ENCODE assay signal across 28 cellular contexts in genomic region chr5:152883061-152883460, GRCh38.
DNase-seq lines count a peak whose midpoint lies in the region; ATAC-seq and TF ChIP-seq lines count a peak whose summit lies in the region.
"Had no signal": no experiment of that assay in that cellular context is flagged by ENCODE, and none has a peak within 500 bp of the region (broad histone marks: within the 10 kb centered on the region; RNA-seq: fewer than 3 reads in every experiment).

No MANE protein-coding gene starts in this region.

- H3K36me3 ChIP-seq in WERI-Rb-1: no peaks in the 10 kb centered on the region
- H3K36me3 ChIP-seq in hepatocyte (replicated peaks; ENCODE audit: insufficient read depth, low read depth): no peaks in the 10 kb centered on the region
- H3K36me3 ChIP-seq: adrenal gland, brain microvascular endothelial cell, neutrophil, prostate gland had no signal

- H3K27ac ChIP-seq in WERI-Rb-1 (no peak overlapping the region), hepatocyte (no peak overlapping the region)
- H3K27ac ChIP-seq: 22Rv1, adrenal gland, brain microvascular endothelial cell, epithelial cell of prostate, GM23248, neutrophil, prostate gland, skin epidermis, VCaP had no signal

- no peaks in the 10 kb centered on the region for H3K4me1 ChIP-seq in hepatocyte (ENCODE audit: insufficient read depth)
- H3K4me1 ChIP-seq: adrenal gland, prostate gland had no signal

- H3K27me3 ChIP-seq in WERI-Rb-1 (ENCODE audit: insufficient read depth, low read depth, severe bottlenecking) (no peaks in the 10 kb centered on the region), hepatocyte (no peaks in the 10 kb centered on the region)
- H3K27me3 ChIP-seq: adrenal gland, brain microvascular endothelial cell, neutrophil had no signal

- 46% methylated on average over 2 of the region's 2 CpGs for WGBS in hepatocyte (ENCODE audit: low lambda C conversion rate, missing lambda C conversion rate)

- no peak for TF ChIP-seq CTCF in WERI-Rb-1 (IDR thresholded peaks at IDR 0.05; ENCODE audit: low read depth, low read length)
- TF ChIP-seq CTCF in hepatocyte (IDR thresholded peaks at IDR 0.05; ENCODE audit: poor library complexity): no peak

- no peaks in the 10 kb centered on the region for H3K79me2 ChIP-seq in hepatocyte

- H3K4me2 ChIP-seq in hepatocyte: no peak overlapping the region

- no peak overlapping the region for H2AFZ ChIP-seq in hepatocyte
- H2AFZ ChIP-seq: GM23248 had no signal

- H3K9me2 ChIP-seq in hepatocyte (replicated peaks; ENCODE audit: insufficient read depth): no peaks in the 10 kb centered on the region

- H4K20me1 ChIP-seq in hepatocyte (ENCODE audit: insufficient read depth, poor library complexity, severe bottlenecking): no peaks in the 10 kb centered on the region

- peak; percentile 0 for DNase-seq in DMS 273 (lab: John Stamatoyannopoulos, UW; ENCODE audit: unreplicated experiment)
- DNase-seq in DMS 273 treated with DMSO at 0.1 percent for 48 hours (lab: John Stamatoyannopoulos, UW): no peak
- DNase-seq in DMS79 (lab: John Stamatoyannopoulos, UW): peak; percentile 21
- peak; percentile 11 for DNase-seq in NCI-H2171 (lab: John Stamatoyannopoulos, UW)
- DNase-seq in WERI-Rb-1: peak; percentile 17
- no peak for DNase-seq in hepatocyte (ENCODE audit: low spot score)
- DNase-seq in DMS53 (lab: John Stamatoyannopoulos, UW): no peak
- DNase-seq: activated CD4-positive, alpha-beta T cell treated with anti-CD3 and anti-CD28 coated beads, Interleukin-2, amount 10 ng/mL, durations not matched to agents 24 days and 14 days; activated naive CD4-positive, alpha-beta T cell; activated T-cell treated with anti-CD3 and anti-CD28 coated beads, Interleukin-2, amount 50 U/mL, for 4 hours; adrenal gland; AML-193; brain microvascular endothelial cell; DND-41; GM23248; head of caudate nucleus; HFFc6; mesenchymal stem cell; NCI-H1092; T-helper 2 cell; trophoblast cell had no signal

- no peak for ATAC-seq in SK-N-SH treated with all-trans-retinoic acid at 6 μM for 48 hours
- ATAC-seq: activated T-cell treated with anti-CD3 and anti-CD28 coated beads, Interleukin-2, amount 50 U/mL, for 4 hours had no signal

- H3K9me3 ChIP-seq in WERI-Rb-1 (ENCODE audit: severe bottlenecking): no peaks in the 10 kb centered on the region
- H3K9me3 ChIP-seq in hepatocyte (ENCODE audit: low read depth): no peaks in the 10 kb centered on the region
- H3K9me3 ChIP-seq: adrenal gland, neutrophil, prostate gland had no signal

- H3K4me3 ChIP-seq in WERI-Rb-1 (ENCODE audit: low read depth, low read length) (no peak overlapping the region), hepatocyte (no peak overlapping the region)
- H3K4me3 ChIP-seq: adrenal gland, GM23248, prostate gland, skin epidermis had no signal

TF ChIP-seq in SK-N-SH treated with all-trans-retinoic acid at 6 μM for 48 hours, 23 proteins besides CTCF, POLR2A, EP300 and RAD21:
- TF ChIP-seq SNAI2 (CRISPR knock-in tag; IDR thresholded peaks at IDR 0.05) (no peak), TSHZ2 (CRISPR knock-in tag; IDR thresholded peaks at IDR 0.05) (no peak), ZNF565 (CRISPR knock-in tag; conservative IDR thresholded peaks at IDR 0.05; ENCODE audit: low read depth) (no peak), PATZ1 (CRISPR knock-in tag; IDR thresholded peaks at IDR 0.05; ENCODE audit: borderline replicate concordance) (no peak), ZNF70 (CRISPR knock-in tag; IDR thresholded peaks at IDR 0.05) (no peak), PPARA (CRISPR knock-in tag; IDR thresholded peaks at IDR 0.05; ENCODE audit: borderline replicate concordance) (no peak), ZFP3 (CRISPR knock-in tag; IDR thresholded peaks at IDR 0.05) (no peak), GLIS3 (CRISPR knock-in tag; IDR thresholded peaks at IDR 0.05) (no peak), CSDC2 (CRISPR knock-in tag; IDR thresholded peaks at IDR 0.05) (no peak), ZC3H10 (CRISPR knock-in tag; IDR thresholded peaks at IDR 0.05) (no peak)

Comparison
In these comparisons a context has a peak if more than half of its experiments do, and no peak if none do; other contexts are left out.
1. DNase-seq: peak in DMS 273 (single experiment), DMS79 (single experiment), NCI-H2171 (single experiment) and WERI-Rb-1 (single experiment); none in DMS 273 treated with DMSO at 0.1 percent for 48 hours (single experiment), hepatocyte (single experiment) and DMS53 (single experiment).